In the genomic region with DNA sequence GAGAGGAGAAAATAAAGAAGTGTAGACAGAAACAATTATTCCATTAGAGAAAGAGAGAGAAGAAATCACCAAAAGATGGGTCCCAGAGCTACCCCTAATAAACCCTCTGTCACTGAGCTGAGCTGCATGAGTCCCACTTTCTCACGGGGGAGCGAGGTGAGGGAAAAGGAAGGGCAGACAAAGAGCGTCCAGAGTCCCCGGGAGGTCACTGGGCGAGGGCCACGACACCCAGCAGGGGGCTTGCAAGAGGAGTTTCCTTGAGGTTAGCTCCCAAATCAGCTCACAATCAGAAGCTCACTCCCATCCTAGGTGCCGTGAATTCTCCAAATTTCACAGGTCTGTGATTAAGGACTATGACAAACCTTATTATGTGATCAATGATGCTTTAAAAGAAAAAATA, we compare ENCODE assay signal across 1 cellular context.
TF ChIP-seq lines count a peak whose summit lies in the region.

No MANE protein-coding gene starts in this region.

TF ChIP-seq in K562, 482 proteins besides CTCF, POLR2A, EP300 and RAD21 (continued from another document):
- TF ChIP-seq, protein P1, sequence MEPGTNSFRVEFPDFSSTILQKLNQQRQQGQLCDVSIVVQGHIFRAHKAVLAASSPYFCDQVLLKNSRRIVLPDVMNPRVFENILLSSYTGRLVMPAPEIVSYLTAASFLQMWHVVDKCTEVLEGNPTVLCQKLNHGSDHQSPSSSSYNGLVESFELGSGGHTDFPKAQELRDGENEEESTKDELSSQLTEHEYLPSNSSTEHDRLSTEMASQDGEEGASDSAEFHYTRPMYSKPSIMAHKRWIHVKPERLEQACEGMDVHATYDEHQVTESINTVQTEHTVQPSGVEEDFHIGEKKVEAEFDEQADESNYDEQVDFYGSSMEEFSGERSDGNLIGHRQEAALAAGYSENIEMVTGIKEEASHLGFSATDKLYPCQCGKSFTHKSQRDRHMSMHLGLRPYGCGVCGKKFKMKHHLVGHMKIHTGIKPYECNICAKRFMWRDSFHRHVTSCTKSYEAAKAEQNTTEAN (CRISPR knock-in tag; IDR thresholded peaks at IDR 0.05), result no peak
- TF ChIP-seq ZNF75A (CRISPR knock-in tag; IDR thresholded peaks at IDR 0.05) (no peak), RFX7 (CRISPR knock-in tag; IDR thresholded peaks at IDR 0.05) (no peak), ZNF197 (CRISPR knock-in tag; IDR thresholded peaks at IDR 0.05; ENCODE audit: low read depth) (no peak), PTTG1 (tag; IDR thresholded peaks at IDR 0.05; ENCODE audit: low read depth) (no peak)
- TF ChIP-seq, protein P2, sequence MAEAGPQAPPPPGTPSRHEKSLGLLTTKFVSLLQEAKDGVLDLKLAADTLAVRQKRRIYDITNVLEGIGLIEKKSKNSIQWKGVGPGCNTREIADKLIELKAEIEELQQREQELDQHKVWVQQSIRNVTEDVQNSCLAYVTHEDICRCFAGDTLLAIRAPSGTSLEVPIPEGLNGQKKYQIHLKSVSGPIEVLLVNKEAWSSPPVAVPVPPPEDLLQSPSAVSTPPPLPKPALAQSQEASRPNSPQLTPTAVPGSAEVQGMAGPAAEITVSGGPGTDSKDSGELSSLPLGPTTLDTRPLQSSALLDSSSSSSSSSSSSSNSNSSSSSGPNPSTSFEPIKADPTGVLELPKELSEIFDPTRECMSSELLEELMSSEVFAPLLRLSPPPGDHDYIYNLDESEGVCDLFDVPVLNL (CRISPR knock-in tag; IDR thresholded peaks at IDR 0.05; ENCODE audit: low read depth), result no peak
